ENCODE assay signal across 1 cellular context in genomic region chr11:64971421-64972233, GRCh38.
TF ChIP-seq lines count a peak whose summit lies in the region.

Gene MAJIN, minus strand, starts transcription at chr11:64972108. Its CDS starts 12,703 bp downstream, at chr11:64959405.

TF ChIP-seq in K562, 482 proteins besides CTCF, POLR2A, EP300 and RAD21 (continued from another document and continues in another):
- no peak for TF ChIP-seq ZBTB11 (CRISPR knock-in tag; IDR thresholded peaks at IDR 0.05)
- TF ChIP-seq ZC3H11A (IDR thresholded peaks at IDR 0.05; ENCODE audit: low read depth, low read length): no peak
- no peak for TF ChIP-seq EWSR1 (IDR thresholded peaks at IDR 0.05; ENCODE audit: borderline replicate concordance, low read depth, partially characterized antibody)
- TF ChIP-seq GTF2F1 (IDR thresholded peaks at IDR 0.05; ENCODE audit: low read depth, low read length): 0 out of 2 replicates have a peak, but pooled peaks have one; percentile 57
- no peak for TF ChIP-seq PML (IDR thresholded peaks at IDR 0.05; ENCODE audit: low read length)
- TF ChIP-seq NCOA2 (IDR thresholded peaks at IDR 0.05; ENCODE audit: partially characterized antibody in 2 of 2): no peak
- TF ChIP-seq ZFX (CRISPR knock-in tag; IDR thresholded peaks at IDR 0.05): peak; percentile 50
- TF ChIP-seq ZNF511 (CRISPR knock-in tag; IDR thresholded peaks at IDR 0.05): peak; percentile 78; the same call in 1 of the 2 replicates
- TF ChIP-seq ZNF655 (CRISPR knock-in tag; IDR thresholded peaks at IDR 0.05): no peak
- no peak for TF ChIP-seq E4F1 (CRISPR knock-in tag; IDR thresholded peaks at IDR 0.05; ENCODE audit: borderline replicate concordance)
- no peak for TF ChIP-seq ZNF277 (CRISPR knock-in tag; IDR thresholded peaks at IDR 0.05; ENCODE audit: borderline replicate concordance)
- peak; percentile 94 for TF ChIP-seq ZBTB2 (IDR thresholded peaks at IDR 0.05)
- TF ChIP-seq TOE1 (IDR thresholded peaks at IDR 0.05; ENCODE audit: borderline replicate concordance): no peak
- no peak for TF ChIP-seq TOE1 (CRISPR knock-in tag; IDR thresholded peaks at IDR 0.05; ENCODE audit: borderline replicate concordance, low read depth)
- TF ChIP-seq BDP1 (IDR thresholded peaks at IDR 0.05; ENCODE audit: insufficient read depth, insufficient read length): no peak
- TF ChIP-seq ZNF407 (IDR thresholded peaks at IDR 0.05; ENCODE audit: low read depth): no peak
- no peak for TF ChIP-seq RNF219 (CRISPR knock-in tag; IDR thresholded peaks at IDR 0.05)
- TF ChIP-seq ZNF764 (CRISPR knock-in tag; IDR thresholded peaks at IDR 0.05; ENCODE audit: low read depth): no peak
- no peak for TF ChIP-seq NCOA6 (IDR thresholded peaks at IDR 0.05)
- TF ChIP-seq TAF1 (IDR thresholded peaks at IDR 0.05; ENCODE audit: control insufficient read depth, extremely low read depth, insufficient read depth, low read length, severe bottlenecking): no peak
- no peak for TF ChIP-seq ZSCAN32 (CRISPR knock-in tag; IDR thresholded peaks at IDR 0.05)
- no peak for TF ChIP-seq BRCA1 (IDR thresholded peaks at IDR 0.05)
- no peak for TF ChIP-seq BRCA1 (CRISPR knock-in tag; IDR thresholded peaks at IDR 0.05)
- no peak for TF ChIP-seq TAF7 (tag; IDR thresholded peaks at IDR 0.05)
- 0 out of 2 replicates have a peak, but pooled peaks have one; percentile 17 for TF ChIP-seq ATF7 (IDR thresholded peaks at IDR 0.05)
- TF ChIP-seq ZNF699 (CRISPR knock-in tag; IDR thresholded peaks at IDR 0.05; ENCODE audit: insufficient replicate concordance): no peak
- no peak for TF ChIP-seq NR0B1 (IDR thresholded peaks at IDR 0.05; ENCODE audit: partially characterized antibody)
- TF ChIP-seq FOXP4 (CRISPR knock-in tag; IDR thresholded peaks at IDR 0.05; ENCODE audit: borderline replicate concordance): 0 out of 2 replicates have a peak, but pooled peaks have one; percentile 42
- TF ChIP-seq CHCHD3 (CRISPR knock-in tag; IDR thresholded peaks at IDR 0.05): no peak
